Comparison of ENCODE assay signal across 1 cellular context in the genomic region with DNA sequence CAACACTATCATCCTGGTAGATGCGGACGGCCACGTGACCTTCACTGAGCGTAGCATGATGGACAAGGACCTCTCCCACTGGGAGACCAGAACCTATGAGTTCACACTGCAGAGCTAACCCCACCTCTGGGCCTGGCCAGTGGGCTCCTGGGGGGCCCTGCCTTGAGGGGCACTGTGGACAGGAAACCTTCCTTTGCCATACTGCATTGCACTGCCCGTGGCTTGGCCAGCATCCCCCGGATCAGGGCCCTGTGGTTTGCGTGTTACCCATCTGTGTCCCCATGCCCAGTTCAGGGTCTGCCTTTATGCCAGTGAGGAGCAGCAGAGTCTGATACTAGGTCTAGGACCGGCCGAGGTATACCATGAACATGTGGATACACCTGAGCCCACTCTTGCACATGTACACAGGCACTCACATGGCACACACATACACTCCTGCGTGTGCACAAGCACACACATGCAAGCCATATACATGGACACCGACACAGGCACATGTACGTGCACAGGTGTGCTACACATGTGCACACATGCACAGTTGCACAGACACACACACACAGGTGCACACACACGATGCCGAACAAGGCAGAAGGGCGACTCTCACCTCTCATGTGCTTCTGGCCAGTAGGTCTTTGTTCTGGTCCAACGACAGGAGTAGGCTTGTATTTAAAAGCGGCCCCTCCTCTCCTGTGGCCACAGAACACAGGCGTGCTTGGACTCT.
TF ChIP-seq lines count a peak whose summit lies in the region.

No MANE protein-coding gene starts in this region.

TF ChIP-seq in HepG2, 621 proteins besides CTCF, POLR2A, EP300 and RAD21:
- TF ChIP-seq MLLT10 (CRISPR knock-in tag; IDR thresholded peaks at IDR 0.05) (no peak), ZNF317 (CRISPR knock-in tag; IDR thresholded peaks at IDR 0.05) (no peak), KLF9 (CRISPR knock-in tag; IDR thresholded peaks at IDR 0.05; ENCODE audit: low read depth) (no peak), JUNB (CRISPR knock-in tag; IDR thresholded peaks at IDR 0.05; ENCODE audit: borderline replicate concordance) (no peak), ZNF501 (CRISPR knock-in tag; IDR thresholded peaks at IDR 0.05) (no peak)
- TF ChIP-seq, protein P1, sequence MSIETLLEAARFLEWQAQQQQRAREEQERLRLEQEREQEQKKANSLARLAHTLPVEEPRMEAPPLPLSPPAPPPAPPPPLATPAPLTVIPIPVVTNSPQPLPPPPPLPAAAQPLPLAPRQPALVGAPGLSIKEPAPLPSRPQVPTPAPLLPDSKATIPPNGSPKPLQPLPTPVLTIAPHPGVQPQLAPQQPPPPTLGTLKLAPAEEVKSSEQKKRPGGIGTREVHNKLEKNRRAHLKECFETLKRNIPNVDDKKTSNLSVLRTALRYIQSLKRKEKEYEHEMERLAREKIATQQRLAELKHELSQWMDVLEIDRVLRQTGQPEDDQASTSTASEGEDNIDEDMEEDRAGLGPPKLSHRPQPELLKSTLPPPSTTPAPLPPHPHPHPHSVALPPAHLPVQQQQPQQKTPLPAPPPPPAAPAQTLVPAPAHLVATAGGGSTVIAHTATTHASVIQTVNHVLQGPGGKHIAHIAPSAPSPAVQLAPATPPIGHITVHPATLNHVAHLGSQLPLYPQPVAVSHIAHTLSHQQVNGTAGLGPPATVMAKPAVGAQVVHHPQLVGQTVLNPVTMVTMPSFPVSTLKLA (IDR thresholded peaks at IDR 0.05): peak; percentile 67
